8 cellular contexts compared by ENCODE assay signal in the genomic region with DNA sequence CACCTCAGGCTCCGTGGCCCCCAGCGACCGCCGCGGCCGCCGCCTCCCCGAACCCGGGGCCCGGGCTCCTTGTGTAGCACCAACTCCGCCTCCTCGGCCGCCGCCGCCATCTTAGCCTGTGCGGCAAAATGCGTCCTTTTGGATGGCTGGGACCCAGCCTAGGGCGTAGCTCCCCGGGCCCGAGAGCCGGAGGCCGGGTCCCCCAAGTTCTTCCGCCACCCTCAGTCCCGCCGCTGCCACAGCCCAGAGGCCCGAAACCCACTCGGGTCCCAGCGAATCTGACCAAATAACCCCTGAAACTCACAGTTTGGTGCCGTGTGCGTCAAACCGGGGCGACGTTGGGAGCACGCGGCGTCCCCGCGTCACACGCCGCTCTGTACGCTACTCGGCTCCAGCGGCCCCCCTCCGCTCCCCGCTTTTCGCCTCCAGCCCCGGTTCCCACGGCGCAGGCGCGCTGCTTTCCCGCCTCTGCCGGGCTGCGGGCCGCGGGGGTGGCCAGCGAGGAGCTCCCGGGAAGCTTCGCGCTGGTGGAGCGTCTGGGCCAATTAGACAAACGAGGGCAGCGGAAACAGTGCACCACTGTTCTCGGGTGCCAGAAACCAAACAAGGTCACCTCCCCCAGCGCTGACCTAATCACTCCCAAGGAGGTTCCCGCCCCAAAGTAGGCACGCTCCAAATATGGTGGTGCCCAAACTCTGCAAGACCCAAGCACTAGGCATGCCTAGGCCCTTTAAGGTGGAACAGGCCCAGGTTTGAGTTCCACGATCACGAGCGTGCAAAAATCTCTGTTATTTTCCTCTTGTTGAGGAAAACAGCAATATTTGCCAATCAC. TPM values are rescaled to one million over a fixed set of nuclear protein-coding genes. Genes with fewer than 3 reads are reported as not detected.
DNase-seq lines count a peak whose midpoint lies in the region; ATAC-seq, FAIRE-seq and TF ChIP-seq lines count a peak whose summit lies in the region.

Gene ZNF644, minus strand, starts transcription at position 350 of the 832 bp plus-strand sequence. CDS start 39,682 bp downstream, outside the sequence.

- peak within 1 kb of the TSS; percentile 99 for H3K9ac ChIP-seq in keratinocyte (ENCODE audit: control insufficient read depth, extremely low read depth, insufficient read depth, low read length)

- H3K9me3 ChIP-seq in keratinocyte (ENCODE audit: control insufficient read depth, low read depth, low read length): no peaks in the 10 kb centered on the region

- peak; percentile 76 for FAIRE-seq in keratinocyte (lab: Jason Lieb, UNC)

- DNase-seq in AML-193 (lab: John Stamatoyannopoulos, UW): peak; percentile 89 to 93
- DNase-seq in NCI-H446 (lab: John Stamatoyannopoulos, UW): peak; percentile 96 to 98
- DNase-seq in activated CD4-positive, CD25-positive, alpha-beta regulatory T cell treated with anti-CD3 and anti-CD28 coated beads, Interleukin-2, amount 50 U/mL, for 72 hours: peak; percentile 88
- DNase-seq in cerebellar cortex (ENCODE audit: low spot score): peak; percentile 91
- peak; percentile 40 for DNase-seq in keratinocyte (ENCODE audit: low read depth, low spot score)
- DNase-seq in stimulated activated CD4-positive, alpha-beta T cell treated with anti-CD3 and anti-CD28 coated beads, Interleukin-15, amount 100 ng/mL, for 1 hour (ENCODE audit: low read depth in 1 of 2, low spot score in 1 of 2): peak; percentile 76 to 83

- no peaks in the 10 kb centered on the region for H4K20me1 ChIP-seq in keratinocyte (ENCODE audit: control insufficient read depth, extremely low read depth, insufficient read depth, low read length)

- ATAC-seq in GM19043 (IDR thresholded peaks at IDR 0.05; ENCODE audit: low read depth, unreplicated experiment) (peak; percentile 71), HG03354 (IDR thresholded peaks at IDR 0.05; ENCODE audit: poor library complexity, severe bottlenecking, unreplicated experiment) (peak; percentile 86)

- peaks cover 47% of the 10 kb centered on the region for H3K79me2 ChIP-seq in keratinocyte (ENCODE audit: control insufficient read depth, insufficient read depth, low read length)

- dilution Hi-C loops in keratinocyte (cut with MboI; ENCODE audit: extremely low pct_ligation_motif_present, low sequenced_read_pairs): no loop called here

- H3K27me3 ChIP-seq in keratinocyte (ENCODE audit: control insufficient read depth, extremely low read depth, insufficient read depth, low read length): no peaks in the 10 kb centered on the region

- no peaks in the 10 kb centered on the region for H3K9me1 ChIP-seq in keratinocyte (ENCODE audit: control insufficient read depth, extremely low read depth, insufficient read depth, low read length)

- TF ChIP-seq CTCF in keratinocyte (optimal IDR thresholded peaks at IDR 0.05 in 1 of 3, IDR thresholded peaks at IDR 0.05 in 1 of 3, conservative IDR thresholded peaks at IDR 0.05 in 1 of 3; ENCODE audit: extremely low read depth in 1 of 3, insufficient read depth in 2 of 3, low read length in 3 of 3): no peak

- peak within 1 kb of the TSS; percentile 86 for H3K4me2 ChIP-seq in keratinocyte (ENCODE audit: control insufficient read depth, extremely low read depth, insufficient read depth, low read depth, low read length)

- H3K27ac ChIP-seq in keratinocyte (ENCODE audit: control insufficient read depth, insufficient read depth, low read length): peak within 1 kb of the TSS; percentile 99

- peak within 1 kb of the TSS; percentile 72 to 79 (median 76) for H3K4me3 ChIP-seq in keratinocyte (ENCODE audit: control insufficient read depth in 2 of 3, extremely low read depth in 1 of 3, insufficient read depth in 2 of 3, low read depth in 1 of 3, low read length in 3 of 3)

- H3K4me1 ChIP-seq in keratinocyte (ENCODE audit: control insufficient read depth, extremely low read depth, insufficient read depth, low read length): peaks cover 23% of the 10 kb centered on the region

- H3K36me3 ChIP-seq in keratinocyte (ENCODE audit: control insufficient read depth in 2 of 2, extremely low read depth in 1 of 2, insufficient read depth in 2 of 2, low read length in 2 of 2): peaks cover 0 to 4% of the 10 kb centered on the region in 2 experiments

- H2AFZ ChIP-seq in keratinocyte (ENCODE audit: control insufficient read depth, low read length): peak within 1 kb of the TSS; percentile 96

RNA-seq across cellular contexts. Expression of gene ZNF644, which starts in this region (rescaled TPM):
- polyA plus RNA-seq in keratinocyte: 12.3 to 19.1 TPM (median 12.8 TPM) in 3 replicates
- polyA plus RNA-seq in keratinocyte (2011; ENCODE audit: low read depth): 21.3 TPM
- 6.5 and 19.4 TPM in 2 replicates for polyA plus RNA-seq in keratinocyte (2011; cell fraction: cytosol; rRNA removed)
- polyA plus RNA-seq in keratinocyte (2011; cell fraction: nucleus; rRNA removed): 15.7 and 22.9 TPM in 2 replicates
- polyA plus RNA-seq in keratinocyte (2012; ENCODE audit: low replicate concordance): 15.1 and 16.4 TPM in 2 replicates
- polyA minus RNA-seq in keratinocyte: 17.5 to 59.4 TPM (median 22.4 TPM) in 3 replicates
- 20.9 TPM for polyA minus RNA-seq in keratinocyte (2011; cell fraction: cytosol; rRNA and poly(A)+ RNA removed)
- polyA minus RNA-seq in keratinocyte (2011; cell fraction: nucleus; rRNA and poly(A)+ RNA removed): 40.7 and 97.6 TPM in 2 replicates

Comparison
In these comparisons a context has a peak if more than half of its experiments do, and no peak if none do; other contexts are left out.
1. Peak in every context shown above with its lines: DNase-seq, ATAC-seq, H3K4me3 ChIP-seq and H3K27ac ChIP-seq.
2. DNase-seq: peak in every context shown above with its lines; median percentile 97 in NCI-H446; 91 in AML-193; 91 in cerebellar cortex; 88 in activated CD4-positive, CD25-positive, alpha-beta regulatory T cell treated with anti-CD3 and anti-CD28 coated beads, Interleukin-2, amount 50 U/mL, for 72 hours; 80 in stimulated activated CD4-positive, alpha-beta T cell treated with anti-CD3 and anti-CD28 coated beads, Interleukin-15, amount 100 ng/mL, for 1 hour; 40 in keratinocyte.